In genomic region chr3:10546181-10546624, GRCh38 we compare ENCODE assay signal across 18 cellular contexts. TPM values are rescaled to one million over a fixed set of nuclear protein-coding genes. Genes with fewer than 3 reads are reported as not detected.
"Had no signal": no experiment of that assay in that cellular context is flagged by ENCODE, and none has a peak within 500 bp of the region (broad histone marks: within the 10 kb centered on the region; RNA-seq: fewer than 3 reads in every experiment).

No MANE protein-coding gene starts in this region.

- H3K4me1 Mint-ChIP-seq: activated B cell treated with CpG ODN at 0.5 μM for 24 hours, naive B cell had no signal

- FAIRE-seq: colon, frontal cortex had no signal

- H3K4me3 Mint-ChIP-seq: activated B cell treated with CpG ODN at 0.5 μM for 24 hours; activated naive CD4-positive, alpha-beta T cell treated with anti-CD3 and anti-CD28 coated beads, Interleukin-2, amount 10 ng/mL, durations not matched to agents 7 days and 5 days; stimulated activated naive CD8-positive, alpha-beta T cell treated with anti-CD3 and anti-CD28 coated beads, Interleukin-15, amount 100 ng/mL, for 72 hours; T-helper 17 cell had no signal

- H3K36me3 Mint-ChIP-seq: activated naive CD4-positive, alpha-beta T cell treated with anti-CD3 and anti-CD28 coated beads, Interleukin-2, amount 10 ng/mL, durations not matched to agents 7 days and 5 days had no signal

- H3K9me3 ChIP-seq: prostate gland, uterus had no signal

- ATAC-seq: heart right ventricle; stimulated activated naive CD8-positive, alpha-beta T cell treated with anti-CD3 and anti-CD28 coated beads, Interleukin-15, amount 100 ng/mL, for 72 hours; T-helper 17 cell had no signal

- H3K4me3 ChIP-seq: cardiac muscle cell, heart right ventricle, lung, prostate gland, thoracic aorta, uterus had no signal

- H3K36me3 ChIP-seq: cardiac muscle cell, heart right ventricle, prostate gland, thoracic aorta, uterus had no signal

- H3K27ac Mint-ChIP-seq: activated B cell treated with CpG ODN at 0.5 μM for 24 hours; activated naive CD4-positive, alpha-beta T cell treated with anti-CD3 and anti-CD28 coated beads, Interleukin-2, amount 10 ng/mL, durations not matched to agents 7 days and 5 days; naive B cell; stimulated activated naive CD8-positive, alpha-beta T cell treated with anti-CD3 and anti-CD28 coated beads, Interleukin-15, amount 100 ng/mL, for 72 hours; T-helper 17 cell had no signal

- DNase-seq: activated B cell treated with CpG ODN at 0.5 μM for 24 hours; activated CD4-positive, alpha-beta T cell treated with anti-CD3 and anti-CD28 coated beads, Interleukin-2, amount 50 U/mL, for 1 hour; activated naive CD4-positive, alpha-beta T cell treated with anti-CD3 and anti-CD28 coated beads, Interleukin-2, amount 10 ng/mL, durations not matched to agents 7 days and 5 days; effector CD4-positive, alpha-beta T cell; heart right ventricle; kidney glomerular epithelial cell; naive B cell; stimulated activated CD4-positive, alpha-beta T cell treated with anti-CD3 and anti-CD28 coated beads, Interleukin-2, amount 100 ng/mL, for 48 hours; stimulated activated naive CD8-positive, alpha-beta T cell treated with anti-CD3 and anti-CD28 coated beads, Interleukin-15, amount 100 ng/mL, for 72 hours; T-helper 17 cell; uterus had no signal

- H3K27me3 Mint-ChIP-seq: activated naive CD4-positive, alpha-beta T cell treated with anti-CD3 and anti-CD28 coated beads, Interleukin-2, amount 10 ng/mL, durations not matched to agents 7 days and 5 days had no signal

- H3K4me1 ChIP-seq: prostate gland, uterus had no signal

- H3K27ac ChIP-seq: cardiac muscle cell, heart right ventricle, prostate gland, thoracic aorta, uterus had no signal

- H3K27me3 ChIP-seq: cardiac muscle cell, uterus had no signal

RNA-seq across cellular contexts. Expression of gene ATP2B2, which starts 40.8 kb away (rescaled TPM):
- total RNA-seq: activated B cell treated with CpG ODN at 0.5 μM for 24 hours, fibroblast of lung, T-helper 17 cell, thoracic aorta had no signal
- polyA plus RNA-seq: fibroblast of lung, lung had no signal
